Comparison of ENCODE assay signal across 25 cellular contexts in genomic region chr15:25706176-25706970, GRCh38.
"Had no signal": no experiment of that assay in that cellular context is flagged by ENCODE, and none has a peak within 500 bp of the region (broad histone marks: within the 10 kb centered on the region; RNA-seq: fewer than 3 reads in every experiment).

No MANE protein-coding gene starts in this region.

- H3K27ac ChIP-seq: ascending aorta, body of pancreas, SK-N-MC had no signal

- H3K4me1 ChIP-seq: ascending aorta, body of pancreas had no signal

- H3K27me3 ChIP-seq: ascending aorta, body of pancreas had no signal

- H3K4me3 ChIP-seq: ascending aorta, body of pancreas, K562, SK-N-MC had no signal

- DNase-seq: activated B cell treated with CpG ODN at 0.5 μM for 24 hours; activated CD4-positive, alpha-beta T cell treated with anti-CD3 and anti-CD28 coated beads for 1 hour; activated CD4-positive, alpha-beta T cell treated with anti-CD3 and anti-CD28 coated beads, Interleukin-2, amount 10 ng/mL, durations not matched to agents 24 days and 14 days; activated CD4-positive, alpha-beta T cell treated with anti-CD3 and anti-CD28 coated beads, Interleukin-2, amount 50 U/mL, for 48 hours; activated CD8-positive, alpha-beta memory T cell treated with anti-CD3 and anti-CD28 coated beads, Interleukin-2, amount 10 ng/mL, durations not matched to agents 7 days and 5 days; activated naive CD4-positive, alpha-beta T cell treated with Interleukin-2 at 50 U/mL for 16 hours; activated naive CD8-positive, alpha-beta T cell treated with anti-CD3 and anti-CD28 coated beads, Interleukin-2, amount 50 U/mL, for 24 hours; activated T-cell treated with anti-CD3 and anti-CD28 coated beads for 4 hours; amniotic stem cell; Karpas-422; MM.1S; NCI-H1105; NCI-H1436; NCI-H187; NCI-H2081; NCI-H446; NCI-H524; T-cell; T-helper 2 cell; T1000 had no signal

- ATAC-seq: activated CD8-positive, alpha-beta memory T cell treated with anti-CD3 and anti-CD28 coated beads, Interleukin-2, amount 10 ng/mL, durations not matched to agents 7 days and 5 days; activated naive CD4-positive, alpha-beta T cell treated with anti-CD3 and anti-CD28 coated beads, Interleukin-2, amount 50 U/mL, for 72 hours; activated naive CD8-positive, alpha-beta T cell treated with anti-CD3 and anti-CD28 coated beads, Interleukin-2, amount 50 U/mL, for 24 hours; body of pancreas; K562; T-cell had no signal

- H3K9me3 ChIP-seq: ascending aorta, body of pancreas had no signal
